ENCODE assay signal across 1 cellular context in the genomic region with DNA sequence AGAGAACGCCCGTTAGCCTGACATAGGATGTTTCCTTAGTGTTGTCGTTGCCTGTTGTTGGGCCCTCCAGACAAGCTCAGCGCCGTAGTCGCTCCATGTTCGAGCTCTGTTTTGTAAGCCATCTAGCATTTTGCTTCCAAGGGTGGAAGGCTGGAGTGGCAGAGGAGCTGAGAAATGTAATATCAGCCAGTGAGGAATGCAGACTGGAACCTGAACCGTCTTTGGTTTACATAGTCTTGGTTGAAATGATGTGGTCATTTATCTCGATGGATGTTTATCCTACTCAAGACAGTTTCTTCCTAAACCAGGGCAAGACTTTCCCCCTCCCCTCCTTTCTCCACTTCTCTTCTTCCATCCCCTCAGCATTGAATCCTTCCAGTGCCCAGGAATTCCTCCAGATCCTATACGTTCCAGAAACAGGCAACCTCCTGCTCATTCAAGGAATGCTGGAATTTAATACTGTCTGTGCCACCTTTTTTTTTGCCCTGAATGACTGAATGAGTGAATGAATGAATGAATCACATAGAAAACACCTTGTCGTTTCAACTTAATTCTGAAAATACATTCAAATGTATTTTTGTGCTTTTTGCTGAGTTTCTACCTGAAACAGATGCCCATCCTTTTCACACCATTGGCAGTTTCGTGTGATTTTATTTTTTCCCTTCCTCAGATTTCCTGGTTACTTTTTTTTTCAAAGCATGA.
TF ChIP-seq lines count a peak whose summit lies in the region.

No MANE protein-coding gene starts in this region.

TF ChIP-seq in HEK293, 187 proteins besides CTCF, POLR2A, EP300 and RAD21 (continued from another document):
- TF ChIP-seq, protein P1, sequence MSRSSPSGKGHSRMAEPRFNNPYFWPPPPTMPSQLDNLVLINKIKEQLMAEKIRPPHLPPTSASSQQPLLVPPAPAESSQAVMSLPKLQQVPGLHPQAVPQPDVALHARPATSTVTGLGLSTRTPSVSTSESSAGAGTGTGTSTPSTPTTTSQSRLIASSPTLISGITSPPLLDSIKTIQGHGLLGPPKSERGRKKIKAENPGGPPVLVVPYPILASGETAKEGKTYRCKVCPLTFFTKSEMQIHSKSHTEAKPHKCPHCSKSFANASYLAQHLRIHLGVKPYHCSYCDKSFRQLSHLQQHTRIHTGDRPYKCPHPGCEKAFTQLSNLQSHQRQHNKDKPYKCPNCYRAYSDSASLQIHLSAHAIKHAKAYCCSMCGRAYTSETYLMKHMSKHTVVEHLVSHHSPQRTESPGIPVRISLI (tag by site-specific recombination; IDR thresholded peaks at IDR 0.05): 0 out of 2 replicates have a peak, but pooled peaks have one; percentile 24
- TF ChIP-seq ZNF24 (tag by site-specific recombination; IDR thresholded peaks at IDR 0.05) (peak; percentile 79), ZNF514 (tag by site-specific recombination; IDR thresholded peaks at IDR 0.05) (no peak)
